ENCODE assay signal across 8 cellular contexts in genomic region chr10:84429926-84430520, GRCh38.
DNase-seq lines count a peak whose midpoint lies in the region; ATAC-seq lines count a peak whose summit lies in the region.

No MANE protein-coding gene starts in this region.

- H3K4me1 Mint-ChIP-seq in T-cell, result peaks cover 41 to 63% (median 51%) of the 10 kb centered on the region in 3 donors

- no peak overlapping the region for H3K27ac Mint-ChIP-seq in T-cell

- H3K36me3 Mint-ChIP-seq in T-cell, result peaks cover 22% of the 10 kb centered on the region

- no peaks in the 10 kb centered on the region for H3K9me3 Mint-ChIP-seq in T-cell

- ATAC-seq in GM21526 (IDR thresholded peaks at IDR 0.05; ENCODE audit: low FRiP score, unreplicated experiment) (peak; percentile 98), T-cell (replicated peaks in 1 of 4) (peak; percentile 67 to 85 (median 72))

- no peaks in the 10 kb centered on the region for H3K27me3 Mint-ChIP-seq in T-cell

- no peak overlapping the region for H3K4me3 Mint-ChIP-seq in T-cell

- CTCF ChIA-PET in T-cell (lab: Charles Lee), result interaction anchor here (0.6 to 2.4 kb wide), 13 partner anchors 8 to 1331 kb away, joined by 3 to 14 read pairs (median 4); no protein-coding TSS in a partner anchor

- POLR2A ChIA-PET in T-cell (lab: Charles Lee), result no interaction called here

- DNase-seq in ELR (ENCODE audit: low read depth), result peak; percentile 71
- DNase-seq in HT-29 (ENCODE audit: low spot score), result peak; percentile 83
- peak; percentile 12 to 70 (median 54) for DNase-seq in T-cell
- peak; percentile 64 for DNase-seq in amniotic epithelial cell (ENCODE audit: low read depth)
- peak; percentile 75 for DNase-seq in iPS DF 4.7 (ENCODE audit: extremely low read depth, low spot score)
- peak; percentile 61 for DNase-seq in stimulated activated CD4-positive, alpha-beta T cell treated with anti-CD3 and anti-CD28 coated beads, Interleukin-1b, Interleukin-23, amount 100 ng/mL, for 48 hours
- DNase-seq in SHP77 treated with DMSO at 0.1 percent for 48 hours (lab: John Stamatoyannopoulos, UW), result no peak
